ENCODE assay signal across 18 cellular contexts in the genomic region with DNA sequence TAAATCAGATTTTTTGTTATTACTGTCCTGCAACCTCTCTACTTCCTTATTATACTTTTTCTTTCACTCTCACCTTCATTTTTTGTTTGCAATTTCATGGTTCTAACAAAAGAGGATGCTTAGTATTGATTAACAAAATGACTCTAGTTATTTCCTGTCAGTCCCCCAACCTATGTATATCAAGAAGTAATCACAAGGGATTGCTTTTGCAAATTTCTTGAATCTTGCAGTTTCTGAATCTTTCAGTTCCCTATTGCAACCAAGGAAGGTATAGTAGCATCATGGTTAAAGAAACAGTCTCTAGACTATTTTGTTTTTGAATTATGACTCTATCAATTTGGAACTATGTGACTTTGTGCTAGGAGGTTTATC.
DNase-seq lines count a peak whose midpoint lies in the region; ATAC-seq, FAIRE-seq and TF ChIP-seq lines count a peak whose summit lies in the region.
"Had no signal": no experiment of that assay in that cellular context is flagged by ENCODE, and none has a peak within 500 bp of the region (broad histone marks: within the 10 kb centered on the region; RNA-seq: fewer than 3 reads in every experiment).

No MANE protein-coding gene starts in this region.

- H3K9me3 ChIP-seq in kidney (ENCODE audit: control insufficient read depth in 1 of 2, low read length in 2 of 2) (no peaks in the 10 kb centered on the region), aorta (ENCODE audit: control insufficient read depth, low read length) (no peaks in the 10 kb centered on the region), spleen (no peaks in the 10 kb centered on the region)

- TF ChIP-seq POLR2A in spleen (IDR thresholded peaks at IDR 0.05): no peak

- no peaks in the 10 kb centered on the region for H3K36me3 ChIP-seq in kidney (ENCODE audit: control insufficient read depth in 1 of 2, insufficient read depth in 2 of 2, low read length in 2 of 2)
- H3K36me3 ChIP-seq in aorta (ENCODE audit: control insufficient read depth in 1 of 2, insufficient read depth in 2 of 2, low read length in 1 of 2): no peaks in the 10 kb centered on the region
- H3K36me3 ChIP-seq in spleen: no peaks in the 10 kb centered on the region

- H3K27me3 ChIP-seq in aorta (ENCODE audit: control insufficient read depth in 1 of 2, insufficient read depth in 2 of 2, low read length in 1 of 2) (no peaks in the 10 kb centered on the region), spleen (replicated peaks in 1 of 7) (no peaks in the 10 kb centered on the region)

- no peak overlapping the region for H3K9ac ChIP-seq in kidney (ENCODE audit: low read length in 2 of 2)

- H3K4me3 ChIP-seq in kidney (ENCODE audit: low read length in 2 of 2) (no peak overlapping the region), aorta (ENCODE audit: low read length in 2 of 2) (no peak overlapping the region), spleen (no peak overlapping the region)

- H3K27ac ChIP-seq in kidney (ENCODE audit: low read depth in 2 of 2, low read length in 2 of 2) (no peak overlapping the region), aorta (ENCODE audit: low read depth in 1 of 2, low read length in 2 of 2) (no peak overlapping the region), spleen (no peak overlapping the region)
- H3K27ac ChIP-seq: 22Rv1 had no signal

- peak; percentile 71 for ATAC-seq in HG02759 (IDR thresholded peaks at IDR 0.05; ENCODE audit: unreplicated experiment)
- peak; percentile 93 for ATAC-seq in HG03354 (IDR thresholded peaks at IDR 0.05; ENCODE audit: poor library complexity, severe bottlenecking, unreplicated experiment)
- ATAC-seq in HG02642 (IDR thresholded peaks at IDR 0.05; ENCODE audit: poor library complexity, unreplicated experiment): no peak
- no peak for ATAC-seq in aorta (ENCODE audit: low FRiP score)
- ATAC-seq: HCT116 had no signal

- FAIRE-seq in kidney (lab: Jason Lieb, UNC): no peak
- FAIRE-seq: islet of Langerhans had no signal

- TF ChIP-seq CTCF in kidney (IDR thresholded peaks at IDR 0.05; ENCODE audit: borderline replicate concordance, extremely low read depth, insufficient read depth): no peak
- no peak for TF ChIP-seq CTCF in spleen (IDR thresholded peaks at IDR 0.05 in 8 of 11, conservative IDR thresholded peaks at IDR 0.05 in 3 of 11)

- H3K4me1 ChIP-seq in kidney (ENCODE audit: control insufficient read depth in 1 of 2, insufficient read depth in 1 of 2, low read depth in 1 of 2, low read length in 2 of 2) (no peaks in the 10 kb centered on the region), aorta (ENCODE audit: control insufficient read depth in 1 of 2, insufficient read depth in 2 of 2, low read length in 2 of 2) (peaks cover 0 to 4% of the 10 kb centered on the region in 2 donors), spleen (no peaks in the 10 kb centered on the region)

- DNase-seq in NOMO-1 treated with DMSO at 0.1 percent for 48 hours (lab: John Stamatoyannopoulos, UW; ENCODE audit: unreplicated experiment) (peak; percentile 19), NOMO-1 treated with dmso at 0.1 percent for 144 hours (lab: John Stamatoyannopoulos, UW; ENCODE audit: unreplicated experiment) (no peak), kidney (no peak), aorta (no peak), spleen (no peak)
- DNase-seq: activated CD4-positive, CD25-positive, alpha-beta regulatory T cell treated with anti-CD3 and anti-CD28 coated beads, Interleukin-2, amount 50 U/mL, for 72 hours; activated naive CD8-positive, alpha-beta T cell treated with anti-CD3 and anti-CD28 coated beads, Interleukin-2, amount 10 ng/mL, durations not matched to agents 7 days and 5 days; midbrain; NCI-H1092 treated with DMSO at 0.1 percent for 48 hours; NCI-H510A treated with DMSO at 0.1 percent for 48 hours; occipital lobe; T-helper 1 cell had no signal

- intact Hi-C loops in kidney (cut with DNase I): no loop called here
- intact Hi-C loops in aorta (cut with DNase I): no loop called here
- intact Hi-C loops in spleen (cut with DNase I; ENCODE audit: low total_unique reads): no loop called here

Comparison
In these comparisons a context has a peak if more than half of its experiments do, and no peak if none do; other contexts are left out.
1. ATAC-seq: peak in HG02759 (single experiment) and HG03354 (single experiment); none in HG02642 (single experiment) and aorta (single experiment).